30 cellular contexts compared by ENCODE assay signal in the genomic region with DNA sequence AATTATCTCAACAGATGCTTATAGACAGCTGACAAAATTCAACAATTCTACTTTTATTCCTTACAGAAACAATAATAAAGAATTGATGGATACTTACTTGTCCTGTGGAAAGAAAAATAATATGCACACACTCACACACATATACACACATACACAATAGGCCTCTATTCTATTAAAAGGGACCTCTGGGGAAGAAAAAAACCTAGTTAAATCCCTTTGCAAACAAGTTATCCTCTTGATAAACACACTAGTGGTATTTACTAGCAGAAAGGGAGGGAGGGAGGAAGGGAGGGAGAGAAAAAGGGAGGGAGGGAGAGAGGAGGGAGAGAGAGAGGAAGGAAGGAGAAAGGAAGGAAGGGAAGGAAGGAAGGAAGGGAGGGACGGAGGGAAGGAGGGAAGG.
"Had no signal": no experiment of that assay in that cellular context is flagged by ENCODE, and none has a peak within 500 bp of the region (broad histone marks: within the 10 kb centered on the region; RNA-seq: fewer than 3 reads in every experiment).

No MANE protein-coding gene starts in this region.

- ATAC-seq: activated CD4-positive, CD25-positive, alpha-beta regulatory T cell treated with anti-CD3 and anti-CD28 coated beads, Interleukin-2, amount 50 U/mL, for 24 hours; activated CD8-positive, alpha-beta T cell treated with anti-CD3 and anti-CD28 coated beads for 36 hours; activated naive CD8-positive, alpha-beta T cell treated with anti-CD3 and anti-CD28 coated beads, Interleukin-2, amount 50 U/mL, for 24 hours; activated T-cell treated with anti-CD3 and anti-CD28 coated beads, Interleukin-2, amount 50 U/mL, for 4 hours; activated T-helper 17 cell treated with anti-CD3 and anti-CD28 coated beads, Interleukin-2, amount 50 U/mL, for 72 hours; body of pancreas; esophagus mucosa; T-helper 17 cell had no signal

- H3K4me1 ChIP-seq: adrenal gland, body of pancreas, colonic mucosa had no signal

- H3K27me3 ChIP-seq: adrenal gland, body of pancreas, cardiac muscle cell, colonic mucosa, dorsolateral prefrontal cortex had no signal

- H3K27ac ChIP-seq: adrenal gland, body of pancreas, cardiac muscle cell, colonic mucosa, dorsolateral prefrontal cortex, WERI-Rb-1 had no signal

- H3K9me3 ChIP-seq: adrenal gland, body of pancreas, colonic mucosa had no signal

- H3K4me3 ChIP-seq: adrenal gland, body of pancreas, cardiac muscle cell, colonic mucosa, dorsolateral prefrontal cortex had no signal

- H3K36me3 ChIP-seq: adrenal gland, cardiac muscle cell, colonic mucosa, WERI-Rb-1 had no signal

- DNase-seq: activated B cell treated with CpG ODN at 0.5 μM for 24 hours; activated CD4-positive, alpha-beta T cell treated with anti-CD3 and anti-CD28 coated beads for 48 hours; activated CD4-positive, alpha-beta T cell treated with anti-CD3 and anti-CD28 coated beads, Interleukin-2, amount 50 U/mL, for 1 hour; activated CD4-positive, alpha-beta T cell treated with anti-CD3 and anti-CD28 coated beads, Interleukin-2, amount 50 U/mL, for 48 hours; activated CD8-positive, alpha-beta memory T cell treated with anti-CD3 and anti-CD28 coated beads for 24 hours; activated CD8-positive, alpha-beta T cell treated with anti-CD3 and anti-CD28 coated beads for 36 hours; activated effector memory CD4-positive, alpha-beta T cell treated with Interleukin-2 at 50 U/mL for 16 hours; activated naive CD4-positive, alpha-beta T cell treated with anti-CD3 and anti-CD28 coated beads for 36 hours; activated naive CD8-positive, alpha-beta T cell treated with anti-CD3 and anti-CD28 coated beads for 36 hours; activated naive CD8-positive, alpha-beta T cell treated with anti-CD3 and anti-CD28 coated beads, Interleukin-2, amount 50 U/mL, for 24 hours; activated T-cell treated with anti-CD3 and anti-CD28 coated beads, Interleukin-2, amount 50 U/mL, for 4 hours; adrenal gland; amygdala; aorta; body of pancreas; central memory CD4-positive, alpha-beta T cell; cerebellar nuclear complex; colonic mucosa; dorsolateral prefrontal cortex; effector memory CD4-positive, alpha-beta T cell; endodermal cell; foreskin fibroblast; T-helper 1 cell; T-helper 17 cell; T1000; WERI-Rb-1 had no signal
